In genomic region chr2:82314836-82315472, GRCh38 we compare ENCODE assay signal across 20 cellular contexts.
DNase-seq lines count a peak whose midpoint lies in the region; ATAC-seq, FAIRE-seq and TF ChIP-seq lines count a peak whose summit lies in the region.
"Had no signal": no experiment of that assay in that cellular context is flagged by ENCODE, and none has a peak within 500 bp of the region (broad histone marks: within the 10 kb centered on the region; RNA-seq: fewer than 3 reads in every experiment).

No MANE protein-coding gene starts in this region.

- H3K4me1 Mint-ChIP-seq in T-helper 2 cell treated with Interferon-gamma antibody and Interleukin-4, amounts not matched to agents 5 μg/mL and 100 μg/mL, for 36 hours (ENCODE audit: low read depth) = no peaks in the 10 kb centered on the region
- H3K4me1 Mint-ChIP-seq: B cell had no signal

- no peak overlapping the region for H3K4me3 Mint-ChIP-seq in T-helper 2 cell treated with Interferon-gamma antibody and Interleukin-4, amounts not matched to agents 5 μg/mL and 100 μg/mL, for 36 hours
- H3K4me3 Mint-ChIP-seq: B cell; CD4-positive, alpha-beta T cell; HFFc6 had no signal

- ATAC-seq in pancreas = no peak

- H3K27ac Mint-ChIP-seq in T-helper 2 cell treated with Interferon-gamma antibody and Interleukin-4, amounts not matched to agents 5 μg/mL and 100 μg/mL, for 36 hours = no peak overlapping the region
- H3K27ac Mint-ChIP-seq: B cell; CD4-positive, alpha-beta T cell; HFFc6 had no signal

- H3K36me3 ChIP-seq in pancreas = no peaks in the 10 kb centered on the region

- peak overlapping the region in 2 of 59 donors; percentile 2 to 22 for H3K4me3 ChIP-seq in dorsolateral prefrontal cortex
- H3K4me3 ChIP-seq in pancreas = no peak overlapping the region

- intact Hi-C loops in dorsolateral prefrontal cortex (cut with DNase I) = no loop called here
- intact Hi-C loops in pancreas (cut with DNase I) = no loop called here

- DNase-seq in Ammon's horn (ENCODE audit: low spot score) (peak; percentile 33), dorsolateral prefrontal cortex (no peak), inferior parietal cortex (ENCODE audit: extremely low spot score) (peak; percentile 48), putamen (ENCODE audit: low spot score) (peak; percentile 10), pancreas (no peak)
- DNase-seq in stimulated activated CD4-positive, alpha-beta T cell treated with anti-CD3 and anti-CD28 coated beads, Interleukin-4, amount 100 ng/mL, for 1 hour = no peak
- no peak for DNase-seq in T-helper 2 cell treated with Interferon-gamma antibody and Interleukin-4, amounts not matched to agents 5 μg/mL and 100 μg/mL, for 36 hours (ENCODE audit: low spot score)
- DNase-seq: 8988T; ACHN; CD4-positive, alpha-beta T cell; COR-L47; DMS153; DMS79 treated with DMSO at 0.1 percent for 48 hours; EL; HCEC 1CT; HFFc6 had no signal

- H3K27me3 ChIP-seq in dorsolateral prefrontal cortex (no peaks in the 10 kb centered on the region), pancreas (no peaks in the 10 kb centered on the region)

- H3K4me1 ChIP-seq in pancreas = peaks cover 6 to 15% (median 14%) of the 10 kb centered on the region in 3 donors

- H3K27ac ChIP-seq in dorsolateral prefrontal cortex (peak overlapping the region in 47 of 59 donors; percentile 1 to 88 (median 61)), pancreas (no peak overlapping the region)

- WGBS in pancreas, 2 donors = 71 to 76% methylated on average over 1 of the region's 1 CpG

- FAIRE-seq in pancreas (lab: Jason Lieb, UNC) = no peak
- FAIRE-seq: D721Med, G401.6, GM12891 had no signal

- TF ChIP-seq CTCF in dorsolateral prefrontal cortex (IDR thresholded peaks at IDR 0.05 in 54 of 56, conservative IDR thresholded peaks at IDR 0.05 in 2 of 56; ENCODE audit: low read depth in 1 of 56, partially characterized antibody in 56 of 56) (no peak), pancreas (IDR thresholded peaks at IDR 0.05) (no peak)

- H3K36me3 Mint-ChIP-seq in T-helper 2 cell treated with Interferon-gamma antibody and Interleukin-4, amounts not matched to agents 5 μg/mL and 100 μg/mL, for 36 hours (ENCODE audit: low read depth) = no peaks in the 10 kb centered on the region

- no peaks in the 10 kb centered on the region for H3K9me3 ChIP-seq in pancreas

- H3K27me3 Mint-ChIP-seq in T-helper 2 cell treated with Interferon-gamma antibody and Interleukin-4, amounts not matched to agents 5 μg/mL and 100 μg/mL, for 36 hours (ENCODE audit: low read depth) = no peaks in the 10 kb centered on the region
- H3K27me3 Mint-ChIP-seq: B cell; CD4-positive, alpha-beta T cell had no signal

- H3K9me3 Mint-ChIP-seq in T-helper 2 cell treated with Interferon-gamma antibody and Interleukin-4, amounts not matched to agents 5 μg/mL and 100 μg/mL, for 36 hours = peaks cover 10% of the 10 kb centered on the region

Comparison
In these comparisons a context has a peak if more than half of its experiments do, and no peak if none do; other contexts are left out.
1. DNase-seq: peak in Ammon's horn (single experiment), inferior parietal cortex (single experiment) and putamen (single experiment); none in dorsolateral prefrontal cortex (0 of 10), stimulated activated CD4-positive, alpha-beta T cell treated with anti-CD3 and anti-CD28 coated beads, Interleukin-4, amount 100 ng/mL, for 1 hour (single experiment), T-helper 2 cell treated with Interferon-gamma antibody and Interleukin-4, amounts not matched to agents 5 μg/mL and 100 μg/mL, for 36 hours (single experiment) and pancreas (0 of 6).
2. H3K27ac ChIP-seq: peak in dorsolateral prefrontal cortex (47 of 59); none in pancreas (0 of 4).